In the genomic region with DNA sequence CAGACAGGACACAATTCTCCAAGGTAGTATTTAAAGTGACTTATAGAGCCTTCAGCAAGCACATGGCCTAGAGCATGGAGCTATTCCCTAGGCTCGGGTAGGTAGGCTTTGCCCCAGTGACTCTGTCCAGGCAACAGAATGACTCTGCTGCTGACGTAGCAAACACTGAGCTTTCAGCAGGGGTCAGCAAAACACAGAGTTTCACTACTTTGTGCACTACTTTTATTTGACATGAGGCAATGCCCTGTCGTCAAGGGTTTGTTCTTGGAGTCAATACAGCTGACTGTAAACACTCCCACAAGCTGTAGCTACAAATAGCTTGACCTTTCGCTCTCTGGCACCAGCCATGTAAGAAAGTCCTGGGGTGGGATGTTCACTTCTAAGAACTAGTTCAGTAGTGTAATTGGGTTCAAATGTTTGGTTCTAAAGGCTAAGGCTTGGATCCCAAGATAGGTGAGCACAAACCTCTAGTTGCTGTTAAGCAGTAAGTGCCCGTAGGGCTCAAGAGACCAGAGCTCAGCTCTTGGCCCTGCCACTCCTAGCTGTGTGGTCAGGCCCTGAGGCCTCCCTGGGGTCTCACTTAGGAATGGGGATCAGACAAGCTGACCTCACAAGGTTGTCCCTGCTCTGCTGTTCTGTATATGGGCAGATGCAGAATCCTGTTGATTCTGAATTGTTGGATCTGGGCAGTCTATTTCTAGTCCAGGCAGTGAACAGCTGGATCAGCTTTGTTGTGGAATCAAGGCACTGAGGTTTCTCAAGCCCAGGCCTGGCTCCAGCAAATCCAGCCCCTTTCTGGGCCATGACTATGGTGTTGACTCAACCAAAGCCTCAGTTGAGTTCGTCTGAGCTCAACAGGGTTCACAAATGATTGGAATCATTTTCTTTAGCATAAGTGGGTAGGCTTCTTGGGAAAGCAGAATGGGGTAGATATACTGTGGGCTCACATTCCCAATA, we compare ENCODE assay signal across 8 cellular contexts. TPM values are rescaled to one million over a fixed set of nuclear protein-coding genes. Genes with fewer than 3 reads are reported as not detected.
A peak's percentile ranks its signal among the peaks of the same experiment; 100 is the strongest.
DNase-seq lines count a peak whose midpoint lies in the region; ATAC-seq and TF ChIP-seq lines count a peak whose summit lies in the region.

No MANE protein-coding gene starts in this region.

- peaks cover 14% of the 10 kb centered on the region; the same call in 1 of the 2 replicates for H3K79me2 ChIP-seq in GM23338 (replicated peaks; ENCODE audit: insufficient read depth)

- H3K9me2 ChIP-seq in GM23338 (ENCODE audit: insufficient read depth), result no peaks in the 10 kb centered on the region

- H3K9me3 ChIP-seq in gastrocnemius medialis, result no peaks in the 10 kb centered on the region

- peaks cover 6% of the 10 kb centered on the region for H3K36me3 Mint-ChIP-seq in GM23338 (ENCODE audit: low read depth)

- no peak overlapping the region for H3K4me3 ChIP-seq in GM23338
- H3K4me3 ChIP-seq in brain microvascular endothelial cell (ENCODE audit: low read depth, low read length), result no peak overlapping the region
- H3K4me3 ChIP-seq in gastrocnemius medialis, result peak overlapping the region in 1 of 4 donors; percentile 14

- in situ Hi-C loops in brain microvascular endothelial cell (cut with HindIII; ENCODE audit: low pct_ligation_motif_present, low sequenced_read_pairs), result no loop called here
- in situ Hi-C loops in gastrocnemius medialis (cut with MboI; ENCODE audit: low sequenced_read_pairs in 4 of 4), result loop anchor here in 1 of 4 donors (25.0 kb wide), 1 partner anchor 332 kb away; no protein-coding TSS in a partner anchor

- peaks cover 10% of the 10 kb centered on the region for H3K4me1 Mint-ChIP-seq in GM23338

- 0 out of 2 replicates have a peak, but pooled peaks cover 13% of the 10 kb centered on the region for H3K4me1 ChIP-seq in GM23338 (ENCODE audit: insufficient read depth)
- H3K4me1 ChIP-seq in gastrocnemius medialis, result peaks cover 68 to 83% of the 10 kb centered on the region in 2 donors

- H3K4me2 ChIP-seq in GM23338, result no peak overlapping the region

- H3K4me3 Mint-ChIP-seq in GM23338, result no peak overlapping the region

- H2AFZ ChIP-seq in GM23338, result no peak overlapping the region

- H3F3A ChIP-seq in GM23338 (replicated peaks; ENCODE audit: low read depth), result peaks cover 13% of the 10 kb centered on the region; the same call in 1 of the 2 replicates

- intact Hi-C loops in gastrocnemius medialis (cut with DNase I; ENCODE audit: low total_unique reads), result loop anchor here (2.0 kb wide), 2 partner anchors 26 to 48 kb away; a partner anchor contains a TSS

- peak; percentile 76 for ATAC-seq in GM23338
- ATAC-seq in gastrocnemius medialis, result peak; percentile 91 to 93

- no peak for TF ChIP-seq POLR2A in gastrocnemius medialis (IDR thresholded peaks at IDR 0.05)

- H3K36me3 ChIP-seq in GM23338 (ENCODE audit: insufficient read depth), result peaks cover 14% of the 10 kb centered on the region
- peaks cover 33% of the 10 kb centered on the region for H3K36me3 ChIP-seq in brain microvascular endothelial cell (replicated peaks)
- peaks cover 0 to 31% of the 10 kb centered on the region in 2 donors for H3K36me3 ChIP-seq in gastrocnemius medialis

- peak; percentile 55 for DNase-seq in GM23338 (ENCODE audit: low spot score)
- peak; percentile 65 for DNase-seq in brain microvascular endothelial cell
- DNase-seq in inferior parietal cortex (ENCODE audit: extremely low spot score), result peak; percentile 20
- DNase-seq in gastrocnemius medialis, result peak; percentile 73 to 89
- DNase-seq in NCI-H1694 (lab: John Stamatoyannopoulos, UW), result no peak
- DNase-seq in dermis blood vessel endothelial cell, result no peak
- DNase-seq in NCI-H524 (lab: John Stamatoyannopoulos, UW), result no peak
- no peak for DNase-seq in stimulated activated CD4-positive, alpha-beta T cell treated with anti-CD3 and anti-CD28 coated beads, Interleukin-1b, Interleukin-23, amount 100 ng/mL, for 48 hours

- TF ChIP-seq CTCF in GM23338 (conservative IDR thresholded peaks at IDR 0.05; ENCODE audit: low read depth in 2 of 2) (peak; percentile 41 to 72), brain microvascular endothelial cell (IDR thresholded peaks at IDR 0.05; ENCODE audit: low read depth, low read length, missing control alignments) (no peak), gastrocnemius medialis (IDR thresholded peaks at IDR 0.05 in 4 of 5, conservative IDR thresholded peaks at IDR 0.05 in 1 of 5) (peak in 1 of 5 experiments; percentile 22)

- H3K27me3 ChIP-seq in GM23338 (ENCODE audit: insufficient read depth), result no peaks in the 10 kb centered on the region
- H3K27me3 ChIP-seq in brain microvascular endothelial cell (replicated peaks), result no peaks in the 10 kb centered on the region
- H3K27me3 ChIP-seq in gastrocnemius medialis, result no peaks in the 10 kb centered on the region

- no peaks in the 10 kb centered on the region for H3K27me3 Mint-ChIP-seq in GM23338 (ENCODE audit: insufficient read depth, low read depth, poor library complexity)

- peak overlapping the region; percentile 59; the same call in 1 of the 2 replicates for H3K27ac ChIP-seq in GM23338 (ENCODE audit: low read depth)
- H3K27ac ChIP-seq in brain microvascular endothelial cell, result no peak overlapping the region
- peak overlapping the region; percentile 76 to 91 (median 86) for H3K27ac ChIP-seq in gastrocnemius medialis

- no peaks in the 10 kb centered on the region for H3K9me3 Mint-ChIP-seq in GM23338

- H4K20me1 ChIP-seq in GM23338 (replicated peaks; ENCODE audit: insufficient read depth), result peaks cover 10% of the 10 kb centered on the region

- H3K27ac Mint-ChIP-seq in GM23338, result no peak overlapping the region

TF ChIP-seq in GM23338, 12 proteins besides CTCF, POLR2A, EP300 and RAD21:
- TF ChIP-seq, protein P1, sequence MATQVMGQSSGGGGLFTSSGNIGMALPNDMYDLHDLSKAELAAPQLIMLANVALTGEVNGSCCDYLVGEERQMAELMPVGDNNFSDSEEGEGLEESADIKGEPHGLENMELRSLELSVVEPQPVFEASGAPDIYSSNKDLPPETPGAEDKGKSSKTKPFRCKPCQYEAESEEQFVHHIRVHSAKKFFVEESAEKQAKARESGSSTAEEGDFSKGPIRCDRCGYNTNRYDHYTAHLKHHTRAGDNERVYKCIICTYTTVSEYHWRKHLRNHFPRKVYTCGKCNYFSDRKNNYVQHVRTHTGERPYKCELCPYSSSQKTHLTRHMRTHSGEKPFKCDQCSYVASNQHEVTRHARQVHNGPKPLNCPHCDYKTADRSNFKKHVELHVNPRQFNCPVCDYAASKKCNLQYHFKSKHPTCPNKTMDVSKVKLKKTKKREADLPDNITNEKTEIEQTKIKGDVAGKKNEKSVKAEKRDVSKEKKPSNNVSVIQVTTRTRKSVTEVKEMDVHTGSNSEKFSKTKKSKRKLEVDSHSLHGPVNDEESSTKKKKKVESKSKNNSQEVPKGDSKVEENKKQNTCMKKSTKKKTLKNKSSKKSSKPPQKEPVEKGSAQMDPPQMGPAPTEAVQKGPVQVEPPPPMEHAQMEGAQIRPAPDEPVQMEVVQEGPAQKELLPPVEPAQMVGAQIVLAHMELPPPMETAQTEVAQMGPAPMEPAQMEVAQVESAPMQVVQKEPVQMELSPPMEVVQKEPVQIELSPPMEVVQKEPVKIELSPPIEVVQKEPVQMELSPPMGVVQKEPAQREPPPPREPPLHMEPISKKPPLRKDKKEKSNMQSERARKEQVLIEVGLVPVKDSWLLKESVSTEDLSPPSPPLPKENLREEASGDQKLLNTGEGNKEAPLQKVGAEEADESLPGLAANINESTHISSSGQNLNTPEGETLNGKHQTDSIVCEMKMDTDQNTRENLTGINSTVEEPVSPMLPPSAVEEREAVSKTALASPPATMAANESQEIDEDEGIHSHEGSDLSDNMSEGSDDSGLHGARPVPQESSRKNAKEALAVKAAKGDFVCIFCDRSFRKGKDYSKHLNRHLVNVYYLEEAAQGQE (IDR thresholded peaks at IDR 0.05; ENCODE audit: unreplicated experiment), result no peak

RNA-seq across cellular contexts. Expression of a gene that starts 10.7 kb away (rescaled TPM):
- total RNA-seq in GM23338 (2014; rRNA removed; shearing (Covaris generic)), result 28.4 and 29.9 TPM in 2 replicates
- polyA plus RNA-seq in GM23338 (2016; fragmentation: Nextera tagmentation; extraction: Ambion mirVana), result 11.2 and 12.0 TPM in 2 replicates
- not detected for total RNA-seq in gastrocnemius medialis
- total RNA-seq in dermis blood vessel endothelial cell, result not detected in 2 replicates

RNA-seq across cellular contexts. Expression of a gene that starts 26.8 kb away (rescaled TPM):
- 131 and 138 TPM in 2 replicates for total RNA-seq in GM23338 (2014; rRNA removed; shearing (Covaris generic))
- polyA plus RNA-seq in GM23338 (2016; fragmentation: Nextera tagmentation; extraction: Ambion mirVana), result 40.5 and 42.0 TPM in 2 replicates
- total RNA-seq in gastrocnemius medialis, result 100 to 1,000 TPM in 3 of 4 donors, 10 to 100 TPM in 1; 58.4 to 141 (median 107) TPM
- total RNA-seq in dermis blood vessel endothelial cell, result 28.2 and 49.7 TPM in 2 replicates

RNA-seq across cellular contexts. Expression of a gene that starts 47.8 kb away (rescaled TPM):
- 48.7 and 58.2 TPM in 2 replicates for total RNA-seq in GM23338 (2014; rRNA removed; shearing (Covaris generic))
- 11.1 and 11.9 TPM in 2 replicates for polyA plus RNA-seq in GM23338 (2016; fragmentation: Nextera tagmentation; extraction: Ambion mirVana)
- total RNA-seq in gastrocnemius medialis (1 to 10 TPM; 1.4 to 4.1 (median 2.3) TPM), dermis blood vessel endothelial cell (248 and 276 TPM in 2 replicates)

RNA-seq across cellular contexts. Expression of a gene that starts 48.3 kb away (rescaled TPM):
- 43.3 and 43.9 TPM in 2 replicates for total RNA-seq in GM23338 (2014; rRNA removed; shearing (Covaris generic))
- 5.9 and 7.1 TPM in 2 replicates for polyA plus RNA-seq in GM23338 (2016; fragmentation: Nextera tagmentation; extraction: Ambion mirVana)
- total RNA-seq in gastrocnemius medialis (100 to 1,000 TPM; 104 to 220 (median 128) TPM), dermis blood vessel endothelial cell (9.0 and 15.0 TPM in 2 replicates)

Comparison
In these comparisons a context has a peak if more than half of its experiments do, and no peak if none do; other contexts are left out.
1. DNase-seq: peak in GM23338 (single experiment), brain microvascular endothelial cell (single experiment), inferior parietal cortex (single experiment) and gastrocnemius medialis (2 of 2); none in NCI-H1694 (single experiment), dermis blood vessel endothelial cell (single experiment), NCI-H524 (0 of 2) and stimulated activated CD4-positive, alpha-beta T cell treated with anti-CD3 and anti-CD28 coated beads, Interleukin-1b, Interleukin-23, amount 100 ng/mL, for 48 hours (single experiment).
2. RNA of a gene that starts 10.7 kb away (total RNA-seq): 28.4 to 29.9 TPM in GM23338; not detected in gastrocnemius medialis and not detected in dermis blood vessel endothelial cell; every median in the first group is over 10 times any median in the second.